In the genomic region with DNA sequence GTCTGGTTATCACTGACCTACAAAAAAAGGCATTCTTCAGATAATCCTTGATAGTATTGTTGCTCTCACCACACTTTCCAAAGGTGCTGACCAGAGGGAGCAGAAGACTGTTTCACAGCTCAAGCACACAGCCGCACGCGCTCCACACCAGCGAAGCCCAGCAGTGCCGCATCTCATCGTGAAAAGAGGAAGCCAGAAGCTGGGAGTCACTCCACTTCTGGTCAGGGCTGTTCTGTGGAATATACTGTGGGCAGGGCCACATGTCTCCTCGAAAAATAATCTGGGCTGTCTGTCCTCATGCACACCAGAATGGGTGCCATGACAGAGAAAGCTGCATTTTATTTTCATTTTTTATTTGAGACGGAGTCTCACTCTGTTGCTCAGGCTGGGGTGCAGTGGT, we compare ENCODE assay signal across 14 cellular contexts. TPM values are rescaled to one million over a fixed set of nuclear protein-coding genes. Genes with fewer than 3 reads are reported as not detected.
DNase-seq lines count a peak whose midpoint lies in the region; ATAC-seq and FAIRE-seq lines count a peak whose summit lies in the region.
"Had no signal": no experiment of that assay in that cellular context is flagged by ENCODE, and none has a peak within 500 bp of the region (broad histone marks: within the 10 kb centered on the region; RNA-seq: fewer than 3 reads in every experiment).

No MANE protein-coding gene starts in this region.

- peaks cover 5% of the 10 kb centered on the region for H3K4me1 Mint-ChIP-seq in activated CD4-positive, alpha-beta T cell treated with anti-CD3 and anti-CD28 coated beads, Interleukin-2, amount 10 ng/mL, durations not matched to agents 24 days and 14 days

- peaks cover 9% of the 10 kb centered on the region for H3K27me3 Mint-ChIP-seq in activated CD4-positive, alpha-beta T cell treated with anti-CD3 and anti-CD28 coated beads, Interleukin-2, amount 10 ng/mL, durations not matched to agents 24 days and 14 days

- H3K9ac ChIP-seq in skeletal muscle satellite cell (ENCODE audit: low read depth, low read length) = no peak overlapping the region

- DNase-seq in activated CD4-positive, alpha-beta T cell treated with anti-CD3 and anti-CD28 coated beads, Interleukin-2, amount 10 ng/mL, durations not matched to agents 24 days and 14 days = no peak
- DNase-seq in activated CD4-positive, alpha-beta T cell treated with anti-CD3 and anti-CD28 coated beads for 48 hours = no peak
- DNase-seq in NOMO-1 treated with DMSO at 0.1 percent for 48 hours (lab: John Stamatoyannopoulos, UW; ENCODE audit: unreplicated experiment) (peak; percentile 73), hepatic stellate cell (ENCODE audit: low spot score) (no peak), GM19239 (ENCODE audit: insufficient read length, low spot score) (no peak)
- DNase-seq: activated CD4-positive, alpha-beta memory T cell treated with anti-CD3 and anti-CD28 coated beads for 36 hours; NCI-H2171 treated with DMSO at 0.1 percent for 48 hours; small intestine had no signal

- H3K36me3 Mint-ChIP-seq in activated CD4-positive, alpha-beta T cell treated with anti-CD3 and anti-CD28 coated beads, Interleukin-2, amount 10 ng/mL, durations not matched to agents 24 days and 14 days (ENCODE audit: low read depth) = no peaks in the 10 kb centered on the region
- H3K36me3 Mint-ChIP-seq: activated CD4-positive, alpha-beta memory T cell treated with anti-CD3 and anti-CD28 coated beads for 36 hours had no signal

- H3K9me3 ChIP-seq in skeletal muscle satellite cell (replicated peaks; ENCODE audit: low read length) = no peaks in the 10 kb centered on the region

- ATAC-seq in esophagus mucosa (peak; percentile 53), HG02571 (IDR thresholded peaks at IDR 0.05; ENCODE audit: unreplicated experiment) (no peak)

- no peaks in the 10 kb centered on the region for H3K4me1 ChIP-seq in skeletal muscle satellite cell (ENCODE audit: control insufficient read depth, insufficient read depth, low read length)

- H3K36me3 ChIP-seq in skeletal muscle satellite cell (ENCODE audit: insufficient read depth, low read length) = no peaks in the 10 kb centered on the region

- H3K9me3 Mint-ChIP-seq in activated CD4-positive, alpha-beta T cell treated with anti-CD3 and anti-CD28 coated beads, Interleukin-2, amount 10 ng/mL, durations not matched to agents 24 days and 14 days = no peaks in the 10 kb centered on the region
- H3K9me3 Mint-ChIP-seq: activated CD4-positive, alpha-beta memory T cell treated with anti-CD3 and anti-CD28 coated beads for 36 hours had no signal

- peaks cover 10% of the 10 kb centered on the region for H3K27me3 ChIP-seq in skeletal muscle satellite cell (ENCODE audit: control insufficient read depth, insufficient read depth, low read length)

- no peak for FAIRE-seq in GM19239 (lab: Jason Lieb, UNC)
- FAIRE-seq: HTR-8/SVneo, small intestine had no signal

- no peak overlapping the region for H3K4me3 ChIP-seq in skeletal muscle satellite cell (ENCODE audit: low read length)

- H3K4me3 Mint-ChIP-seq in activated CD4-positive, alpha-beta T cell treated with anti-CD3 and anti-CD28 coated beads, Interleukin-2, amount 10 ng/mL, durations not matched to agents 24 days and 14 days = peak overlapping the region; percentile 30
- H3K4me3 Mint-ChIP-seq: activated CD4-positive, alpha-beta memory T cell treated with anti-CD3 and anti-CD28 coated beads for 36 hours had no signal

- H3K27ac Mint-ChIP-seq in activated CD4-positive, alpha-beta T cell treated with anti-CD3 and anti-CD28 coated beads, Interleukin-2, amount 10 ng/mL, durations not matched to agents 24 days and 14 days = no peak overlapping the region
- H3K27ac Mint-ChIP-seq: activated CD4-positive, alpha-beta memory T cell treated with anti-CD3 and anti-CD28 coated beads for 36 hours had no signal

- peak overlapping the region; percentile 23 for H3K4me2 ChIP-seq in skeletal muscle satellite cell (ENCODE audit: low read length)

- intact Hi-C loops in activated CD4-positive, alpha-beta T cell treated with anti-CD3 and anti-CD28 coated beads, Interleukin-2, amount 10 ng/mL, durations not matched to agents 24 days and 14 days (cut with micrococcal nuclease) = no loop called here

RNA-seq across cellular contexts. Expression of a gene that starts 7.3 kb away (rescaled TPM):
- 0.33 and 0.59 TPM in 2 replicates for total RNA-seq in activated CD4-positive, alpha-beta T cell treated with anti-CD3 and anti-CD28 coated beads, Interleukin-2, amount 10 ng/mL, durations not matched to agents 24 days and 14 days
- total RNA-seq in esophagus mucosa = 1.5 TPM
- total RNA-seq in skeletal muscle satellite cell (2012; rRNA removed) = 0.25 and 0.66 TPM in 2 replicates

RNA-seq across cellular contexts. Expression of a gene that starts 21.6 kb away (rescaled TPM):
- not detected in 2 replicates for total RNA-seq in activated CD4-positive, alpha-beta T cell treated with anti-CD3 and anti-CD28 coated beads, Interleukin-2, amount 10 ng/mL, durations not matched to agents 24 days and 14 days
- 59.3 TPM for total RNA-seq in esophagus mucosa
- not detected in 2 replicates for total RNA-seq in skeletal muscle satellite cell (2012; rRNA removed)
- total RNA-seq: A673; activated CD4-positive, alpha-beta memory T cell treated with anti-CD3 and anti-CD28 coated beads for 36 hours; aorta had no signal

RNA-seq across cellular contexts. Expression of a gene that starts 22.8 kb away (rescaled TPM):
- total RNA-seq in activated CD4-positive, alpha-beta T cell treated with anti-CD3 and anti-CD28 coated beads, Interleukin-2, amount 10 ng/mL, durations not matched to agents 24 days and 14 days = 936 and 955 TPM in 2 replicates
- 127 TPM for total RNA-seq in esophagus mucosa
- total RNA-seq in skeletal muscle satellite cell (2012; rRNA removed) = 34.0 and 41.9 TPM in 2 replicates

RNA-seq across cellular contexts. Expression of a gene that starts 39.7 kb away (rescaled TPM):
- 56.9 and 63.3 TPM in 2 replicates for total RNA-seq in activated CD4-positive, alpha-beta T cell treated with anti-CD3 and anti-CD28 coated beads, Interleukin-2, amount 10 ng/mL, durations not matched to agents 24 days and 14 days
- total RNA-seq in esophagus mucosa = 25.5 TPM
- total RNA-seq in skeletal muscle satellite cell (2012; rRNA removed) = 17.0 and 21.4 TPM in 2 replicates

RNA-seq across cellular contexts. Expression of a gene that starts 45.4 kb away (rescaled TPM):
- 15.6 and 17.1 TPM in 2 replicates for total RNA-seq in activated CD4-positive, alpha-beta T cell treated with anti-CD3 and anti-CD28 coated beads, Interleukin-2, amount 10 ng/mL, durations not matched to agents 24 days and 14 days
- total RNA-seq in esophagus mucosa = 75.6 TPM
- total RNA-seq in skeletal muscle satellite cell (2012; rRNA removed) = 51.5 and 71.2 TPM in 2 replicates

Comparison
In these comparisons a context has a peak if more than half of its experiments do, and no peak if none do; other contexts are left out.
1. RNA of a gene that starts 21.6 kb away (total RNA-seq): 59.3 TPM in esophagus mucosa (single experiment); not detected in activated CD4-positive, alpha-beta T cell treated with anti-CD3 and anti-CD28 coated beads, Interleukin-2, amount 10 ng/mL, durations not matched to agents 24 days and 14 days; every median in the first group is over 10 times any median in the second.